ENCODE assay signal across 1 cellular context in genomic region chr7:99694201-99694911, GRCh38.
A peak's percentile ranks its signal among the peaks of the same experiment; 100 is the strongest.
TF ChIP-seq lines count a peak whose summit lies in the region.

No MANE protein-coding gene starts in this region.

TF ChIP-seq in K562, 482 proteins besides CTCF, POLR2A, EP300 and RAD21 (continued from another document):
- TF ChIP-seq RAD51 (IDR thresholded peaks at IDR 0.05; ENCODE audit: borderline replicate concordance, low read depth) = no peak
- 0 out of 2 replicates have a peak, but pooled peaks have one; percentile 18 for TF ChIP-seq DPF2 (IDR thresholded peaks at IDR 0.05)
- no peak for TF ChIP-seq HEY1 (CRISPR knock-in tag; IDR thresholded peaks at IDR 0.05; ENCODE audit: borderline replicate concordance)
- TF ChIP-seq ZNF57 (CRISPR knock-in tag; IDR thresholded peaks at IDR 0.05) = no peak
- no peak for TF ChIP-seq ZBTB33 (CRISPR knock-in tag; IDR thresholded peaks at IDR 0.05)
- TF ChIP-seq MEIS2 (IDR thresholded peaks at IDR 0.05; ENCODE audit: partially characterized antibody) = peak; percentile 86
- TF ChIP-seq TAF1 (IDR thresholded peaks at IDR 0.05; ENCODE audit: control insufficient read depth, extremely low read depth, insufficient read depth, low read length, severe bottlenecking) = no peak
- TF ChIP-seq CC2D1A (IDR thresholded peaks at IDR 0.05) = no peak
- peak; percentile 5; the same call in 1 of the 2 replicates for TF ChIP-seq FOSL1 (tag; conservative IDR thresholded peaks at IDR 0.05)
- no peak for TF ChIP-seq RBBP5 (IDR thresholded peaks at IDR 0.05; ENCODE audit: borderline replicate concordance, insufficient read depth, low read length, poor library complexity, severe bottlenecking)
- TF ChIP-seq GATAD2A (IDR thresholded peaks at IDR 0.05) = no peak
- no peak for TF ChIP-seq HMG20A (CRISPR knock-in tag; conservative IDR thresholded peaks at IDR 0.05)
- no peak for TF ChIP-seq ZNF695 (CRISPR knock-in tag; IDR thresholded peaks at IDR 0.05)
- 0 out of 2 replicates have a peak, but pooled peaks have one; percentile 32 for TF ChIP-seq GTF2E2 (tag; IDR thresholded peaks at IDR 0.05)
- TF ChIP-seq SMAD4 (CRISPR knock-in tag; conservative IDR thresholded peaks at IDR 0.05) = no peak
- no peak for TF ChIP-seq HNRNPK (IDR thresholded peaks at IDR 0.05; ENCODE audit: low read depth, low read length, poor library complexity, severe bottlenecking)
- peak; percentile 45 to 70; a peak in 2 of 4 replicates for TF ChIP-seq RCOR1 (IDR thresholded peaks at IDR 0.05; ENCODE audit: borderline replicate concordance in 1 of 2, low read depth in 2 of 2, low read length in 2 of 2)
- no peak for TF ChIP-seq EP400 (IDR thresholded peaks at IDR 0.05)
- TF ChIP-seq ZNF740 (CRISPR knock-in tag; IDR thresholded peaks at IDR 0.05) = no peak
- peak in 1 of 2 experiments; percentile 46; a peak in 1 of 4 replicates for TF ChIP-seq ZNF740 (tag; IDR thresholded peaks at IDR 0.05)
- no peak for TF ChIP-seq PRPF4 (IDR thresholded peaks at IDR 0.05; ENCODE audit: insufficient read depth, low read depth, low read length, poor library complexity, severe bottlenecking)
- peak; percentile 49; the same call in 1 of the 2 replicates for TF ChIP-seq MTA2 (IDR thresholded peaks at IDR 0.05; ENCODE audit: low read depth)
